In genomic region chr3:169020371-169020770, GRCh38 we compare ENCODE assay signal across 24 cellular contexts.
DNase-seq lines count a peak whose midpoint lies in the region; ATAC-seq, FAIRE-seq and TF ChIP-seq lines count a peak whose summit lies in the region.
"Had no signal": no experiment of that assay in that cellular context is flagged by ENCODE, and none has a peak within 500 bp of the region (broad histone marks: within the 10 kb centered on the region; RNA-seq: fewer than 3 reads in every experiment).

No MANE protein-coding gene starts in this region.

- no peaks in the 10 kb centered on the region for H3K9me2 ChIP-seq in PC-3 (replicated peaks; ENCODE audit: low read length)

- H3K27ac ChIP-seq in PC-3 (ENCODE audit: low read length) (no peak overlapping the region), foreskin keratinocyte (no peak overlapping the region)
- H3K27ac ChIP-seq: 22Rv1; A549; BLaER1 treated with 17β-estradiol and CSF1 and Interleukin-3, amounts not matched to agents 10 nM and 100 nM; C4-2B had no signal

- DNase-seq in SIG-M5 treated with dmso at 0.1 percent for 504 hours (lab: John Stamatoyannopoulos, UW; ENCODE audit: unreplicated experiment): peak; percentile 3
- no peak for DNase-seq in SIG-M5 (lab: John Stamatoyannopoulos, UW)
- peak; percentile 66 for DNase-seq in PC-3
- DNase-seq in bronchial epithelial cell (ENCODE audit: low read depth): peak; percentile 52
- DNase-seq in foreskin keratinocyte: no peak
- DNase-seq in SHP77 treated with DMSO at 0.1 percent for 48 hours (lab: John Stamatoyannopoulos, UW): no peak
- DNase-seq: AML-193; CD4-positive, alpha-beta T cell; CD8-positive, alpha-beta T cell; DMS 273 treated with DMSO at 0.1 percent for 48 hours; DMS153; DMS53; DMS79; DND-41; EL; GDM1 had no signal

- ATAC-seq in PC-3 (peak; percentile 85), foreskin keratinocyte (peak; percentile 28), HG03159 (IDR thresholded peaks at IDR 0.05; ENCODE audit: unreplicated experiment) (no peak), GM21515 (IDR thresholded peaks at IDR 0.05; ENCODE audit: unreplicated experiment) (no peak)
- ATAC-seq: A549; CD8-positive, alpha-beta T cell had no signal

- H4K20me1 ChIP-seq in PC-3 (ENCODE audit: low read length): no peaks in the 10 kb centered on the region
- H4K20me1 ChIP-seq: BLaER1 treated with 17β-estradiol and CSF1 and Interleukin-3, amounts not matched to agents 10 nM and 100 nM had no signal

- H3K4me2 ChIP-seq in PC-3 (ENCODE audit: low read length): no peak overlapping the region
- H3K4me2 ChIP-seq: A549; BLaER1 treated with 17β-estradiol and CSF1 and Interleukin-3, amounts not matched to agents 10 nM and 100 nM had no signal

- BruUV-seq in PC-3 (replicated peaks; lab: Mats Ljungman, UMichigan): no TSS peak

- POLR2A ChIA-PET in PC-3 (lab: Charles Lee; ENCODE audit: unreplicated experiment): no interaction called here

- H3K9me3 ChIP-seq in PC-3 (ENCODE audit: low read length): no peaks in the 10 kb centered on the region
- H3K9me3 ChIP-seq: A549; BLaER1 treated with 17β-estradiol and CSF1 and Interleukin-3, amounts not matched to agents 10 nM and 100 nM had no signal

- H3K36me3 ChIP-seq in PC-3 (ENCODE audit: low read depth, low read length) (no peaks in the 10 kb centered on the region), bronchial epithelial cell (ENCODE audit: control insufficient read depth, insufficient read depth, low read length) (no peaks in the 10 kb centered on the region)
- H3K36me3 ChIP-seq: BLaER1 treated with 17β-estradiol and CSF1 and Interleukin-3, amounts not matched to agents 10 nM and 100 nM had no signal

- H3K79me2 ChIP-seq in PC-3 (ENCODE audit: low read length): no peaks in the 10 kb centered on the region

- no peak for FAIRE-seq in bronchial epithelial cell (lab: Jason Lieb, UNC)
- FAIRE-seq: A549, GM12891, GM19239 had no signal

- H2AFZ ChIP-seq in PC-3 (ENCODE audit: low read length): no peak overlapping the region

- H3K4me1 ChIP-seq in PC-3 (ENCODE audit: insufficient read depth, low read length): peaks cover 11% of the 10 kb centered on the region
- H3K4me1 ChIP-seq in foreskin keratinocyte: no peaks in the 10 kb centered on the region
- H3K4me1 ChIP-seq: A549; BLaER1 treated with 17β-estradiol and CSF1 and Interleukin-3, amounts not matched to agents 10 nM and 100 nM had no signal

- H3F3A ChIP-seq in PC-3 (ENCODE audit: low read length, unreplicated experiment): no peaks in the 10 kb centered on the region

- intact Hi-C loops in PC-3 (cut with micrococcal nuclease): loop anchor here (10.0 kb wide), 2 partner anchors 146 to 474 kb away; no protein-coding TSS in a partner anchor

- no peak overlapping the region for H3K4me3 ChIP-seq in PC-3 (ENCODE audit: low read length)
- H3K4me3 ChIP-seq in bronchial epithelial cell (ENCODE audit: low read depth, low read length): no peak overlapping the region
- H3K4me3 ChIP-seq: A549; BLaER1 treated with 17β-estradiol and CSF1 and Interleukin-3, amounts not matched to agents 10 nM and 100 nM had no signal

- H3K9ac ChIP-seq in PC-3 (ENCODE audit: low read length): no peak overlapping the region
- H3K9ac ChIP-seq: BLaER1 treated with 17β-estradiol and CSF1 and Interleukin-3, amounts not matched to agents 10 nM and 100 nM had no signal

- TF ChIP-seq CTCF in PC-3 (conservative IDR thresholded peaks at IDR 0.05; ENCODE audit: low read depth, low read length) (no peak), bronchial epithelial cell (IDR thresholded peaks at IDR 0.05; ENCODE audit: insufficient read depth, low read length, severe bottlenecking) (no peak), foreskin keratinocyte (conservative IDR thresholded peaks at IDR 0.05) (no peak)

- CTCF ChIA-PET in PC-3 (lab: Charles Lee): no interaction called here

- no peaks in the 10 kb centered on the region for H3K27me3 ChIP-seq in PC-3 (ENCODE audit: low read length)
- H3K27me3 ChIP-seq in bronchial epithelial cell (ENCODE audit: control insufficient read depth, insufficient read depth, low read length): no peaks in the 10 kb centered on the region
- no peaks in the 10 kb centered on the region for H3K27me3 ChIP-seq in foreskin keratinocyte
- H3K27me3 ChIP-seq: BLaER1 treated with 17β-estradiol and CSF1 and Interleukin-3, amounts not matched to agents 10 nM and 100 nM had no signal

Comparison
In these comparisons a context has a peak if more than half of its experiments do, and no peak if none do; other contexts are left out.
1. DNase-seq: peak in SIG-M5 treated with dmso at 0.1 percent for 504 hours (single experiment), PC-3 (single experiment) and bronchial epithelial cell (single experiment); none in SIG-M5 (single experiment), foreskin keratinocyte (0 of 2) and SHP77 treated with DMSO at 0.1 percent for 48 hours (single experiment).
2. ATAC-seq: peak in PC-3 (single experiment) and foreskin keratinocyte (single experiment); none in HG03159 (single experiment) and GM21515 (single experiment).